In the genomic region with DNA sequence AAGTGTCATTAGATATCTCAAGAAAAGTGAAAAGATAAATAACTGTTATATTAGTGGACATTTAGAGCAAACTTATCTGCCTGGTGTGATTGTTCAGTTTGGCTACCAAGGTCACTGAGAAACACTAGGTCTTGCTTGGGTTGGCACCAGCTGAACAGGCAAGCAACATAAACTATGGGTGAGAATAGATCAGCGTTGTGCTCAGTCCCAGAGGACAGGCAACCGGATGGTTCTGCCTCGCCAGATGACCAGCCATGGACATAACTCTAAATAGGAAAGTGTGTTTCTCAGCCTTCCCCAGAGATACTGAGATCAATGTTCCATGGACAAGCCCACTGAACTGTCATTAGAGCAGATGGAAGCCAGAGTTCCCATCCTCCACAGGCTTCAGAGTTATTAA, we compare ENCODE assay signal across 35 cellular contexts.
"Had no signal": no experiment of that assay in that cellular context is flagged by ENCODE, and none has a peak within 500 bp of the region (broad histone marks: within the 10 kb centered on the region; RNA-seq: fewer than 3 reads in every experiment).

No MANE protein-coding gene starts in this region.

- H3K27me3 ChIP-seq: body of pancreas, brain microvascular endothelial cell, breast epithelium had no signal

- H3K4me3 ChIP-seq: body of pancreas, breast epithelium had no signal

- H3K4me3 Mint-ChIP-seq: activated CD4-positive, alpha-beta memory T cell treated with anti-CD3 and anti-CD28 coated beads, Interleukin-2, amount 10 ng/mL, durations not matched to agents 7 days and 5 days; activated CD4-positive, alpha-beta T cell treated with anti-CD3 and anti-CD28 coated beads for 36 hours; activated CD4-positive, alpha-beta T cell treated with anti-CD3 and anti-CD28 coated beads, Interleukin-2, amount 10 ng/mL, durations not matched to agents 7 days and 5 days; activated CD8-positive, alpha-beta memory T cell treated with anti-CD3 and anti-CD28 coated beads, Interleukin-2, amount 10 ng/mL, durations not matched to agents 7 days and 5 days; activated CD8-positive, alpha-beta T cell treated with anti-CD3 and anti-CD28 coated beads, Interleukin-2, amount 10 ng/mL, durations not matched to agents 7 days and 5 days; activated naive CD4-positive, alpha-beta T cell treated with anti-CD3 and anti-CD28 coated beads, Interleukin-2, amount 10 ng/mL, durations not matched to agents 7 days and 5 days; activated naive CD4-positive, alpha-beta T cell treated with anti-CD3 and anti-CD28 coated beads, Interleukin-2, amount 50 U/mL, for 24 hours; activated naive CD8-positive, alpha-beta T cell; activated naive CD8-positive, alpha-beta T cell treated with anti-CD3 and anti-CD28 coated beads, Interleukin-2, amount 10 ng/mL, durations not matched to agents 7 days and 5 days; activated naive CD8-positive, alpha-beta T cell treated with anti-CD3 and anti-CD28 coated beads, Interleukin-2, amount 50 U/mL, for 24 hours; activated T-cell treated with anti-CD3 and anti-CD28 coated beads, Interleukin-2, amount 50 U/mL, for 24 hours; T-cell; T-helper 17 cell; WTC11 had no signal

- H3K36me3 Mint-ChIP-seq: activated CD8-positive, alpha-beta memory T cell treated with anti-CD3 and anti-CD28 coated beads, Interleukin-2, amount 10 ng/mL, durations not matched to agents 7 days and 5 days; activated naive CD4-positive, alpha-beta T cell treated with anti-CD3 and anti-CD28 coated beads, Interleukin-2, amount 10 ng/mL, durations not matched to agents 7 days and 5 days; activated naive CD4-positive, alpha-beta T cell treated with anti-CD3 and anti-CD28 coated beads, Interleukin-2, amount 50 U/mL, for 24 hours; activated naive CD8-positive, alpha-beta T cell treated with anti-CD3 and anti-CD28 coated beads, Interleukin-2, amount 10 ng/mL, durations not matched to agents 7 days and 5 days; T-cell had no signal

- H3K4me1 ChIP-seq: breast epithelium had no signal

- H3K4me1 Mint-ChIP-seq: activated CD4-positive, alpha-beta memory T cell treated with anti-CD3 and anti-CD28 coated beads, Interleukin-2, amount 10 ng/mL, durations not matched to agents 7 days and 5 days; activated CD4-positive, alpha-beta T cell treated with anti-CD3 and anti-CD28 coated beads for 36 hours; activated CD4-positive, alpha-beta T cell treated with anti-CD3 and anti-CD28 coated beads, Interleukin-2, amount 10 ng/mL, durations not matched to agents 7 days and 5 days; activated CD8-positive, alpha-beta memory T cell treated with anti-CD3 and anti-CD28 coated beads, Interleukin-2, amount 10 ng/mL, durations not matched to agents 7 days and 5 days; activated naive CD4-positive, alpha-beta T cell treated with anti-CD3 and anti-CD28 coated beads, Interleukin-2, amount 10 ng/mL, durations not matched to agents 7 days and 5 days; activated naive CD4-positive, alpha-beta T cell treated with anti-CD3 and anti-CD28 coated beads, Interleukin-2, amount 50 U/mL, for 24 hours; activated naive CD8-positive, alpha-beta T cell treated with anti-CD3 and anti-CD28 coated beads, Interleukin-2, amount 10 ng/mL, durations not matched to agents 7 days and 5 days; activated naive CD8-positive, alpha-beta T cell treated with anti-CD3 and anti-CD28 coated beads, Interleukin-2, amount 50 U/mL, for 24 hours; T-cell; T-helper 17 cell; WTC11 had no signal

- FAIRE-seq: astrocyte had no signal

- H3K9me3 ChIP-seq: body of pancreas, breast epithelium had no signal

- DNase-seq: activated CD4-positive, alpha-beta memory T cell treated with anti-CD3 and anti-CD28 coated beads, Interleukin-2, amount 10 ng/mL, durations not matched to agents 7 days and 5 days; activated CD4-positive, alpha-beta T cell treated with anti-CD3 and anti-CD28 coated beads for 1 hour; activated CD4-positive, alpha-beta T cell treated with anti-CD3 and anti-CD28 coated beads for 36 hours; activated CD4-positive, alpha-beta T cell treated with anti-CD3 and anti-CD28 coated beads for 48 hours; activated CD4-positive, alpha-beta T cell treated with anti-CD3 and anti-CD28 coated beads, Interleukin-2, amount 10 ng/mL, durations not matched to agents 7 days and 5 days; activated CD4-positive, alpha-beta T cell treated with anti-CD3 and anti-CD28 coated beads, Interleukin-2, amount 50 U/mL, for 48 hours; activated CD4-positive, CD25-positive, alpha-beta regulatory T cell; activated CD8-positive, alpha-beta memory T cell treated with anti-CD3 and anti-CD28 coated beads for 24 hours; activated CD8-positive, alpha-beta memory T cell treated with anti-CD3 and anti-CD28 coated beads, Interleukin-2, amount 10 ng/mL, durations not matched to agents 7 days and 5 days; activated CD8-positive, alpha-beta memory T cell treated with anti-CD3 and anti-CD28 coated beads, Interleukin-2, amount 50 U/mL, for 48 hours; activated CD8-positive, alpha-beta T cell treated with anti-CD3 and anti-CD28 coated beads, Interleukin-2, amount 10 ng/mL, durations not matched to agents 7 days and 5 days; activated effector memory CD4-positive, alpha-beta T cell treated with Interleukin-2 at 50 U/mL for 16 hours; activated gamma-delta T cell; activated naive CD4-positive, alpha-beta T cell treated with anti-CD3 and anti-CD28 coated beads, Interleukin-2, amount 10 ng/mL, durations not matched to agents 7 days and 5 days; activated naive CD4-positive, alpha-beta T cell treated with Interleukin-2 at 50 U/mL for 16 hours; activated naive CD8-positive, alpha-beta T cell treated with anti-CD3 and anti-CD28 coated beads, Interleukin-2, amount 10 ng/mL, durations not matched to agents 7 days and 5 days; activated naive CD8-positive, alpha-beta T cell treated with anti-CD3 and anti-CD28 coated beads, Interleukin-2, amount 50 U/mL, for 24 hours; activated T-cell treated with anti-CD3 and anti-CD28 coated beads, Interleukin-2, amount 50 U/mL, for 24 hours; activated T-cell treated with anti-CD3 and anti-CD28 coated beads, Interleukin-2, amount 50 U/mL, for 48 hours; amygdala; anterior cingulate cortex; body of pancreas; brain microvascular endothelial cell; central memory CD4-positive, alpha-beta T cell; T-cell; T-helper 17 cell; T1000; WERI-Rb-1 had no signal

- H3K27me3 Mint-ChIP-seq: activated CD4-positive, alpha-beta memory T cell treated with anti-CD3 and anti-CD28 coated beads, Interleukin-2, amount 10 ng/mL, durations not matched to agents 7 days and 5 days; activated CD4-positive, alpha-beta T cell treated with anti-CD3 and anti-CD28 coated beads, Interleukin-2, amount 10 ng/mL, durations not matched to agents 7 days and 5 days; activated naive CD4-positive, alpha-beta T cell treated with anti-CD3 and anti-CD28 coated beads, Interleukin-2, amount 10 ng/mL, durations not matched to agents 7 days and 5 days; activated naive CD8-positive, alpha-beta T cell treated with anti-CD3 and anti-CD28 coated beads, Interleukin-2, amount 50 U/mL, for 24 hours; T-cell had no signal

- H3K27ac ChIP-seq: body of pancreas, brain microvascular endothelial cell, breast epithelium, WERI-Rb-1 had no signal

- ATAC-seq: activated CD4-positive, alpha-beta T cell treated with anti-CD3 and anti-CD28 coated beads for 36 hours; activated CD4-positive, CD25-positive, alpha-beta regulatory T cell treated with anti-CD3 and anti-CD28 coated beads, Interleukin-2, amount 50 U/mL, for 24 hours; activated CD8-positive, alpha-beta memory T cell treated with anti-CD3 and anti-CD28 coated beads, Interleukin-2, amount 10 ng/mL, durations not matched to agents 7 days and 5 days; activated CD8-positive, alpha-beta T cell treated with anti-CD3 and anti-CD28 coated beads, Interleukin-2, amount 10 ng/mL, durations not matched to agents 7 days and 5 days; activated naive CD8-positive, alpha-beta T cell treated with anti-CD3 and anti-CD28 coated beads, Interleukin-2, amount 50 U/mL, for 24 hours; body of pancreas; T-cell; T-helper 17 cell; WTC11 had no signal

- H3K9me3 Mint-ChIP-seq: activated CD4-positive, alpha-beta memory T cell treated with anti-CD3 and anti-CD28 coated beads, Interleukin-2, amount 10 ng/mL, durations not matched to agents 7 days and 5 days; activated CD4-positive, alpha-beta T cell treated with anti-CD3 and anti-CD28 coated beads, Interleukin-2, amount 10 ng/mL, durations not matched to agents 7 days and 5 days; activated naive CD4-positive, alpha-beta T cell treated with anti-CD3 and anti-CD28 coated beads, Interleukin-2, amount 10 ng/mL, durations not matched to agents 7 days and 5 days; activated T-helper 2 cell treated with anti-CD3 and anti-CD28 coated beads, Interferon-gamma antibody, Interleukin-2, Interleukin-4, amounts not matched to agents 10 μg/mL and 5 μg/mL and 100 μg/mL, durations not matched to agents 14 hours and 24 hours and 36 hours had no signal

- H3K27ac Mint-ChIP-seq: activated CD4-positive, alpha-beta memory T cell treated with anti-CD3 and anti-CD28 coated beads, Interleukin-2, amount 10 ng/mL, durations not matched to agents 7 days and 5 days; activated CD4-positive, alpha-beta T cell treated with anti-CD3 and anti-CD28 coated beads for 36 hours; activated CD4-positive, alpha-beta T cell treated with anti-CD3 and anti-CD28 coated beads, Interleukin-2, amount 10 ng/mL, durations not matched to agents 7 days and 5 days; activated CD8-positive, alpha-beta memory T cell treated with anti-CD3 and anti-CD28 coated beads, Interleukin-2, amount 10 ng/mL, durations not matched to agents 7 days and 5 days; activated CD8-positive, alpha-beta T cell treated with anti-CD3 and anti-CD28 coated beads, Interleukin-2, amount 10 ng/mL, durations not matched to agents 7 days and 5 days; activated naive CD4-positive, alpha-beta T cell treated with anti-CD3 and anti-CD28 coated beads, Interleukin-2, amount 10 ng/mL, durations not matched to agents 7 days and 5 days; activated naive CD4-positive, alpha-beta T cell treated with anti-CD3 and anti-CD28 coated beads, Interleukin-2, amount 50 U/mL, for 24 hours; activated naive CD8-positive, alpha-beta T cell; activated naive CD8-positive, alpha-beta T cell treated with anti-CD3 and anti-CD28 coated beads, Interleukin-2, amount 10 ng/mL, durations not matched to agents 7 days and 5 days; activated naive CD8-positive, alpha-beta T cell treated with anti-CD3 and anti-CD28 coated beads, Interleukin-2, amount 50 U/mL, for 24 hours; activated T-cell treated with anti-CD3 and anti-CD28 coated beads, Interleukin-2, amount 50 U/mL, for 24 hours; activated T-helper 2 cell treated with anti-CD3 and anti-CD28 coated beads, Interferon-gamma antibody, Interleukin-2, Interleukin-4, amounts not matched to agents 10 μg/mL and 5 μg/mL and 100 μg/mL, durations not matched to agents 14 hours and 24 hours and 36 hours; T-cell; T-helper 17 cell; WTC11 had no signal

- H3K36me3 ChIP-seq: brain microvascular endothelial cell, breast epithelium, WERI-Rb-1 had no signal
